ENCODE assay signal across 14 cellular contexts in the genomic region with DNA sequence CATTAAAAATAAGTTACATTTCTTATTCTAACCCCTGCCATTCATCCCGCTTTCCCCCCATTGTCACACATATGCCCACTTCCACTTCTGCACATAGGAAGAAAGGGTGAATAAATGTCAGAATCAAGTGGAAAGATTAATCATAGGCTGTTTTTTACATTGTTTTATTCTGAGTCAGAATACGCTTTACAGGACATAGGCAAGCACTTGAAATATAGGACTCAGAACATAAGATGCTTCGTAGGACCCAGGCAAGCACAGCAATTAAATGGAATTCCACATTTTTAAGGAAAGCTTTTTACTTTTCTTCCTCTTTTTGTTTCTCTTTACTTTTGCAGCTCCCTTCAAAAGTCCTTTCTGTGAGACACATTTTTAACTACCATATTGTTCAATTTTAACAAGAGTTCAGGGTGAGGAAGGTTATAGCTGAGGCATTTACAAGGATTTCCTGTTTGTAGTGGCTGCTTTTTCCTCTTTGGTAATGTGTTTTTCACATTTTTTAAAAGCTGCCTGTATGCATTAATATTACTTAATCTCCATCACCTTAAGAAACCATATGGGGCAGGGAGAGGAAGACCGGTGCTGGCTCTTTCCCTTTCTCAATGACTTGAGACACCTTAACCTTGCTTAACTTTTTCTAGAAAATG.
DNase-seq lines count a peak whose midpoint lies in the region; TF ChIP-seq lines count a peak whose summit lies in the region.
"Had no signal": no experiment of that assay in that cellular context is flagged by ENCODE, and none has a peak within 500 bp of the region (broad histone marks: within the 10 kb centered on the region; RNA-seq: fewer than 3 reads in every experiment).

No MANE protein-coding gene starts in this region.

- peak; percentile 42 for DNase-seq in choroid plexus epithelial cell (ENCODE audit: low read depth)
- DNase-seq in neural progenitor cell (ENCODE audit: low spot score) = no peak
- no peak for DNase-seq in tibial nerve (ENCODE audit: low spot score in 2 of 2)
- no peak for DNase-seq in GDM1 (lab: John Stamatoyannopoulos, UW)
- no peak for DNase-seq in endodermal cell
- DNase-seq in cortex of kidney (lab: John Stamatoyannopoulos, UW) = no peak
- DNase-seq: activated naive CD4-positive, alpha-beta T cell; erythroblast; nucleus accumbens; stimulated activated CD4-positive, alpha-beta T cell treated with anti-CD3 and anti-CD28 coated beads, Interleukin-12 subunit alpha, Interleukin-12 subunit beta, amount 100 ng/mL, for 4 hours had no signal

- no peaks in the 10 kb centered on the region for H3K9me2 ChIP-seq in Loucy (replicated peaks; ENCODE audit: low read depth, low read length)

- H3K36me3 Mint-ChIP-seq in neural progenitor cell (no peaks in the 10 kb centered on the region), endodermal cell (ENCODE audit: low read depth) (no peaks in the 10 kb centered on the region)

- H2AFZ ChIP-seq in Loucy (ENCODE audit: low read length) = 0 out of 2 replicates have a peak overlapping the region, but pooled peaks have one; percentile 17
- peak overlapping the region; percentile 6 for H2AFZ ChIP-seq in neural progenitor cell (replicated peaks)

- no peak overlapping the region for H3K27ac Mint-ChIP-seq in neural progenitor cell
- no peak overlapping the region for H3K27ac Mint-ChIP-seq in endodermal cell

- H3K27me3 Mint-ChIP-seq in neural progenitor cell (ENCODE audit: insufficient read depth, low read depth) (no peaks in the 10 kb centered on the region), endodermal cell (ENCODE audit: insufficient read depth) (no peaks in the 10 kb centered on the region)
- H3K27me3 Mint-ChIP-seq: central memory CD8-positive, alpha-beta T cell had no signal

- H3K9me3 Mint-ChIP-seq in neural progenitor cell = peaks cover 2% of the 10 kb centered on the region
- peaks cover 2% of the 10 kb centered on the region for H3K9me3 Mint-ChIP-seq in endodermal cell
- H3K9me3 Mint-ChIP-seq: central memory CD8-positive, alpha-beta T cell had no signal

- no peak for TF ChIP-seq EP300 in tibial nerve (IDR thresholded peaks at IDR 0.05)

- H3F3A ChIP-seq in Loucy (ENCODE audit: low read depth) (0 out of 2 replicates have a peak, but pooled peaks cover 6% of the 10 kb centered on the region), neural progenitor cell (ENCODE audit: low read depth) (no peaks in the 10 kb centered on the region)

- peaks cover 0 to 13% (median 12%) of the 10 kb centered on the region in 10 experiments; a peak in 14 of 20 replicates for H3K4me1 ChIP-seq in BLaER1 treated with 17β-estradiol and CSF1 and Interleukin-3, amounts not matched to agents 10 nM and 100 nM
- H3K4me1 ChIP-seq in Loucy (ENCODE audit: insufficient read depth, low read length, poor library complexity, severe bottlenecking) (peaks cover 45% of the 10 kb centered on the region), neural progenitor cell (no peaks in the 10 kb centered on the region), tibial nerve (peaks cover 0 to 24% (median 0%) of the 10 kb centered on the region in 4 donors), endodermal cell (ENCODE audit: control insufficient read depth, insufficient read depth, low read length) (peaks cover 3% of the 10 kb centered on the region)

- WGBS in tibial nerve, 2 donors = 62 to 66% methylated on average over 4 of the region's 4 CpGs
- 93 to 97% methylated on average over 2 to 4 of the region's 4 CpGs for WGBS in endodermal cell (ENCODE audit: insufficient coverage in 1 of 2, insufficient read length in 1 of 2), 2 experiments

- H3K4me2 ChIP-seq in BLaER1 treated with 17β-estradiol and CSF1 and Interleukin-3, amounts not matched to agents 10 nM and 100 nM = peak overlapping the region in 7 of 11 experiments; percentile 2 to 40 (median 12); a peak in 4 of 22 replicates
- H3K4me2 ChIP-seq in Loucy (ENCODE audit: low read depth, low read length, poor library complexity, severe bottlenecking) = peak overlapping the region; percentile 72
- H3K4me2 ChIP-seq in neural progenitor cell = no peak overlapping the region

- no peak overlapping the region for H3K4me3 Mint-ChIP-seq in neural progenitor cell
- H3K4me3 Mint-ChIP-seq in endodermal cell = no peak overlapping the region
- H3K4me3 Mint-ChIP-seq: central memory CD8-positive, alpha-beta T cell had no signal

- no peaks in the 10 kb centered on the region for H3K27me3 ChIP-seq in BLaER1 treated with 17β-estradiol and CSF1 and Interleukin-3, amounts not matched to agents 10 nM and 100 nM
- H3K27me3 ChIP-seq in Loucy (ENCODE audit: insufficient read depth, low read length, poor library complexity, severe bottlenecking) = no peaks in the 10 kb centered on the region
- H3K27me3 ChIP-seq in neural progenitor cell = no peaks in the 10 kb centered on the region
- H3K27me3 ChIP-seq in tibial nerve = no peaks in the 10 kb centered on the region
- no peaks in the 10 kb centered on the region for H3K27me3 ChIP-seq in endodermal cell (ENCODE audit: control insufficient read depth, insufficient read depth, low read length, poor library complexity, severe bottlenecking)

- H3K27ac ChIP-seq in BLaER1 treated with 17β-estradiol and CSF1 and Interleukin-3, amounts not matched to agents 10 nM and 100 nM = no peak overlapping the region
- H3K27ac ChIP-seq in neural progenitor cell = no peak overlapping the region
- peak overlapping the region in 1 of 4 donors; percentile 45 for H3K27ac ChIP-seq in tibial nerve
- H3K27ac ChIP-seq in endodermal cell (ENCODE audit: low read depth, low read length) = no peak overlapping the region
- H3K27ac ChIP-seq: C4-2B had no signal

- H3K9me3 ChIP-seq in BLaER1 treated with 17β-estradiol and CSF1 and Interleukin-3, amounts not matched to agents 10 nM and 100 nM (replicated peaks in 1 of 11) = no peaks in the 10 kb centered on the region
- H3K9me3 ChIP-seq in Loucy (ENCODE audit: insufficient read depth, low read depth, low read length) (no peaks in the 10 kb centered on the region), neural progenitor cell (ENCODE audit: low read depth) (no peaks in the 10 kb centered on the region), tibial nerve (peaks cover 0 to 12% (median 0%) of the 10 kb centered on the region in 4 donors), endodermal cell (ENCODE audit: control insufficient read depth, low read length) (peaks cover 4% of the 10 kb centered on the region)

- peaks cover 4% of the 10 kb centered on the region for H3K4me1 Mint-ChIP-seq in neural progenitor cell
- H3K4me1 Mint-ChIP-seq in endodermal cell = peaks cover 12% of the 10 kb centered on the region
- H3K4me1 Mint-ChIP-seq: central memory CD8-positive, alpha-beta T cell had no signal

- TF ChIP-seq POLR2A in tibial nerve (IDR thresholded peaks at IDR 0.05) = no peak

- H3K79me2 ChIP-seq in Loucy (ENCODE audit: insufficient read depth, low read length) (no peaks in the 10 kb centered on the region), neural progenitor cell (ENCODE audit: low read depth) (no peaks in the 10 kb centered on the region)

- no peak overlapping the region for H3K4me3 ChIP-seq in BLaER1 treated with 17β-estradiol and CSF1 and Interleukin-3, amounts not matched to agents 10 nM and 100 nM
- H3K4me3 ChIP-seq in Loucy (ENCODE audit: low read length, poor library complexity, severe bottlenecking) (peak overlapping the region; percentile 50), choroid plexus epithelial cell (ENCODE audit: low read depth, low read length) (no peak overlapping the region), neural progenitor cell (no peak overlapping the region), tibial nerve (no peak overlapping the region), endodermal cell (ENCODE audit: low read length) (no peak overlapping the region)

- H4K20me1 ChIP-seq in BLaER1 treated with 17β-estradiol and CSF1 and Interleukin-3, amounts not matched to agents 10 nM and 100 nM = no peaks in the 10 kb centered on the region
- H4K20me1 ChIP-seq in Loucy (ENCODE audit: insufficient read depth, low read length, poor library complexity, severe bottlenecking) (no peaks in the 10 kb centered on the region), neural progenitor cell (ENCODE audit: low read depth) (no peaks in the 10 kb centered on the region)

- no peak overlapping the region for H3K9ac ChIP-seq in BLaER1 treated with 17β-estradiol and CSF1 and Interleukin-3, amounts not matched to agents 10 nM and 100 nM
- peak overlapping the region; percentile 50 for H3K9ac ChIP-seq in Loucy (ENCODE audit: low read depth, low read length, poor library complexity, severe bottlenecking)
- H3K9ac ChIP-seq in neural progenitor cell = no peak overlapping the region
- no peak overlapping the region for H3K9ac ChIP-seq in endodermal cell (ENCODE audit: extremely low read depth, low read length, poor library complexity, severe bottlenecking)

- TF ChIP-seq CTCF in Loucy (conservative IDR thresholded peaks at IDR 0.05; ENCODE audit: low read length) (no peak), choroid plexus epithelial cell (conservative IDR thresholded peaks at IDR 0.05; ENCODE audit: low read depth, low read length) (no peak), neural progenitor cell (IDR thresholded peaks at IDR 0.05) (no peak), tibial nerve (IDR thresholded peaks at IDR 0.05) (no peak), endodermal cell (conservative IDR thresholded peaks at IDR 0.05) (no peak)

- no peaks in the 10 kb centered on the region for H3K36me3 ChIP-seq in BLaER1 treated with 17β-estradiol and CSF1 and Interleukin-3, amounts not matched to agents 10 nM and 100 nM
- no peaks in the 10 kb centered on the region for H3K36me3 ChIP-seq in Loucy (ENCODE audit: insufficient read depth, low read length)
- no peaks in the 10 kb centered on the region for H3K36me3 ChIP-seq in neural progenitor cell
- H3K36me3 ChIP-seq in tibial nerve = no peaks in the 10 kb centered on the region
- no peaks in the 10 kb centered on the region for H3K36me3 ChIP-seq in endodermal cell (ENCODE audit: control insufficient read depth, insufficient read depth, low read length)
